27 cellular contexts compared by ENCODE assay signal in genomic region chr16:54685682-54686081, GRCh38.
"Had no signal": no experiment of that assay in that cellular context is flagged by ENCODE, and none has a peak within 500 bp of the region (broad histone marks: within the 10 kb centered on the region; RNA-seq: fewer than 3 reads in every experiment).

No MANE protein-coding gene starts in this region.

- H3K27me3 Mint-ChIP-seq: dendritic cell treated with granulocyte-macrophage colony-stimulating factor and Interleukin-4, amounts not matched to agents 40 ng/mL and 50 ng/mL, for 4 days had no signal

- H3K27ac Mint-ChIP-seq: dendritic cell treated with granulocyte-macrophage colony-stimulating factor and Interleukin-4, amounts not matched to agents 40 ng/mL and 50 ng/mL, for 4 days; effector memory CD8-positive, alpha-beta T cell; endodermal cell; mesothelial cell of epicardium had no signal

- H3K4me1 ChIP-seq: colonic mucosa, esophagus squamous epithelium, gastrocnemius medialis, heart right ventricle, left lung, lower lobe of right lung had no signal

- ATAC-seq: effector memory CD8-positive, alpha-beta T cell; esophagus mucosa; gastrocnemius medialis; heart right ventricle; left cardiac atrium; left lung; left ventricle myocardium superior; lower lobe of right lung; mucosa of descending colon had no signal

- DNase-seq: colonic mucosa; cortex of kidney; effector CD8-positive, alpha-beta T cell; effector memory CD8-positive, alpha-beta T cell; endodermal cell; erythroblast; esophagus squamous epithelium; foreskin melanocyte; gastrocnemius medialis; glutamatergic neuron; head of caudate nucleus; heart right ventricle; hippocampal formation; left cardiac atrium; left lung; left ventricle myocardium superior; lower lobe of right lung; mesenchymal stem cell; mucosa of descending colon; naive B cell had no signal

- H3K36me3 ChIP-seq: colonic mucosa, esophagus squamous epithelium, gastrocnemius medialis, heart right ventricle, left lung, lower lobe of right lung had no signal

- H3K9me3 ChIP-seq: colonic mucosa, esophagus squamous epithelium, gastrocnemius medialis, heart right ventricle, left lung, lower lobe of right lung, mucosa of descending colon had no signal

- H3K4me3 Mint-ChIP-seq: dendritic cell treated with granulocyte-macrophage colony-stimulating factor and Interleukin-4, amounts not matched to agents 40 ng/mL and 50 ng/mL, for 4 days; effector memory CD8-positive, alpha-beta T cell; endodermal cell; mesothelial cell of epicardium; naive B cell had no signal

- H3K27ac ChIP-seq: colonic mucosa, epithelial cell of prostate, esophagus squamous epithelium, gastrocnemius medialis, heart right ventricle, left lung, lower lobe of right lung had no signal

- H3K4me3 ChIP-seq: colonic mucosa, esophagus squamous epithelium, gastrocnemius medialis, heart right ventricle, left lung, lower lobe of right lung, mucosa of descending colon had no signal

- H3K27me3 ChIP-seq: colonic mucosa, gastrocnemius medialis, left lung had no signal

- H3K36me3 Mint-ChIP-seq: mesothelial cell of epicardium, naive B cell had no signal

- H3K4me1 Mint-ChIP-seq: naive B cell had no signal

- FAIRE-seq: endometrium, islet of Langerhans, keratinocyte had no signal
